30 cellular contexts compared by ENCODE assay signal in genomic region chr5:78903936-78904335, GRCh38.
A peak's percentile ranks its signal among the peaks of the same experiment; 100 is the strongest.
DNase-seq lines count a peak whose midpoint lies in the region; ATAC-seq and TF ChIP-seq lines count a peak whose summit lies in the region.
"Had no signal": no experiment of that assay in that cellular context is flagged by ENCODE, and none has a peak within 500 bp of the region (broad histone marks: within the 10 kb centered on the region; RNA-seq: fewer than 3 reads in every experiment).

No MANE protein-coding gene starts in this region.

- ATAC-seq in foreskin keratinocyte (peak; percentile 36), T-cell (replicated peaks in 1 of 4) (no peak), HG02884 (IDR thresholded peaks at IDR 0.05; ENCODE audit: unreplicated experiment) (no peak)
- ATAC-seq: activated naive CD8-positive, alpha-beta T cell treated with anti-CD3 and anti-CD28 coated beads, Interleukin-2, amount 50 U/mL, for 24 hours; body of pancreas; gastrocnemius medialis; naive thymus-derived CD4-positive, alpha-beta T cell; SK-N-SH treated with all-trans-retinoic acid at 6 μM for 48 hours; stimulated activated naive CD8-positive, alpha-beta T cell treated with anti-CD3 and anti-CD28 coated beads, Interleukin-15, Interleukin-2, amounts not matched to agents 100 U/mL and 50 U/mL, for 24 hours had no signal

- CTCF ChIA-PET in T-cell (lab: Charles Lee): no interaction called here

- no peak overlapping the region for H3K27ac ChIP-seq in foreskin keratinocyte
- H3K27ac ChIP-seq: body of pancreas, gastrocnemius medialis, KMS-11, testis, uterus, VCaP had no signal

- H3K27ac Mint-ChIP-seq in T-cell: no peak overlapping the region
- H3K27ac Mint-ChIP-seq: activated naive CD8-positive, alpha-beta T cell treated with anti-CD3 and anti-CD28 coated beads, Interleukin-2, amount 50 U/mL, for 24 hours; CD4-positive, CD25-positive, alpha-beta regulatory T cell; immature natural killer cell; naive thymus-derived CD4-positive, alpha-beta T cell had no signal

- H3K4me3 ChIP-seq in choroid plexus epithelial cell (ENCODE audit: low read depth, low read length): no peak overlapping the region
- H3K4me3 ChIP-seq: body of pancreas, gastrocnemius medialis, testis, uterus had no signal

- H3K27me3 Mint-ChIP-seq in T-cell: no peaks in the 10 kb centered on the region
- H3K27me3 Mint-ChIP-seq: activated naive CD8-positive, alpha-beta T cell treated with anti-CD3 and anti-CD28 coated beads, Interleukin-2, amount 50 U/mL, for 24 hours; CD4-positive, CD25-positive, alpha-beta regulatory T cell; naive thymus-derived CD4-positive, alpha-beta T cell had no signal

- TF ChIP-seq CTCF in choroid plexus epithelial cell (conservative IDR thresholded peaks at IDR 0.05; ENCODE audit: low read depth, low read length): no peak
- no peak for TF ChIP-seq CTCF in foreskin keratinocyte (conservative IDR thresholded peaks at IDR 0.05)

- peaks cover 30% of the 10 kb centered on the region for H3K36me3 Mint-ChIP-seq in T-cell

- H3K4me1 ChIP-seq in foreskin keratinocyte: no peaks in the 10 kb centered on the region

- H3K27me3 ChIP-seq in foreskin keratinocyte: no peaks in the 10 kb centered on the region
- H3K27me3 ChIP-seq: body of pancreas, gastrocnemius medialis, testis, uterus had no signal

- H3K4me1 Mint-ChIP-seq in T-cell: peaks cover 0 to 3% (median 2%) of the 10 kb centered on the region in 3 donors
- H3K4me1 Mint-ChIP-seq: CD4-positive, CD25-positive, alpha-beta regulatory T cell; immature natural killer cell had no signal

- peak; percentile 30 for DNase-seq in Daoy (ENCODE audit: low read depth)
- DNase-seq in LHCN-M2 (ENCODE audit: low read depth): peak; percentile 29
- DNase-seq in choroid plexus epithelial cell (ENCODE audit: low read depth): peak; percentile 39
- DNase-seq in foreskin keratinocyte: peak in 1 of 2 donors; percentile 22
- DNase-seq in T-cell: no peak
- DNase-seq in DMS153 treated with DMSO at 0.1 percent for 48 hours (lab: John Stamatoyannopoulos, UW; ENCODE audit: unreplicated experiment): no peak
- no peak for DNase-seq in H4 (ENCODE audit: low spot score)
- DNase-seq: 8988T; activated CD4-positive, alpha-beta T cell treated with anti-CD3 and anti-CD28 coated beads for 4 hours; activated CD8-positive, alpha-beta memory T cell treated with anti-CD3 and anti-CD28 coated beads for 24 hours; activated gamma-delta T cell; activated naive CD8-positive, alpha-beta T cell treated with anti-CD3 and anti-CD28 coated beads, Interleukin-2, amount 50 U/mL, for 24 hours; body of pancreas; CD4-positive, CD25-positive, alpha-beta regulatory T cell; cerebellar nuclear complex; gastrocnemius medialis; hippocampal formation; immature natural killer cell; midbrain; naive thymus-derived CD4-positive, alpha-beta T cell; NCI-H146; NCI-H446; occipital lobe; stimulated activated naive CD8-positive, alpha-beta T cell treated with anti-CD3 and anti-CD28 coated beads, Interleukin-15, Interleukin-2, amounts not matched to agents 100 U/mL and 50 U/mL, for 24 hours; testis; uterus had no signal

- POLR2A ChIA-PET in T-cell (lab: Charles Lee): no interaction called here

- H3K9me3 Mint-ChIP-seq in T-cell: peaks cover 10 to 15% (median 14%) of the 10 kb centered on the region in 3 donors

- H3K4me3 Mint-ChIP-seq in T-cell: no peak overlapping the region
- H3K4me3 Mint-ChIP-seq: activated naive CD8-positive, alpha-beta T cell treated with anti-CD3 and anti-CD28 coated beads, Interleukin-2, amount 50 U/mL, for 24 hours; CD4-positive, CD25-positive, alpha-beta regulatory T cell; immature natural killer cell; naive thymus-derived CD4-positive, alpha-beta T cell had no signal

Comparison
In these comparisons a context has a peak if more than half of its experiments do, and no peak if none do; other contexts are left out.
1. DNase-seq: peak in Daoy (single experiment), LHCN-M2 (single experiment) and choroid plexus epithelial cell (single experiment); none in T-cell (0 of 34), DMS153 treated with DMSO at 0.1 percent for 48 hours (single experiment) and H4 (single experiment).